8 cellular contexts compared by ENCODE assay signal in genomic region chr5:69166686-69167487, GRCh38. TPM values are rescaled to one million over a fixed set of nuclear protein-coding genes. Genes with fewer than 3 reads are reported as not detected.
DNase-seq lines count a peak whose midpoint lies in the region; ATAC-seq and TF ChIP-seq lines count a peak whose summit lies in the region.

TSS of gene CCNB1 (plus strand) at chr5:69167150. CDS start at chr5:69167263, 113 bp downstream.

- CTCF ChIA-PET in WTC11 (lab: Charles Lee): interaction anchor here (0.5 to 2.1 kb wide), 8 partner anchors 10 to 168 kb away, joined by 3 to 22 read pairs (median 4); partner anchors contain the start of gene SLC30A5

- POLR2A ChIA-PET in WTC11 (lab: Charles Lee): interaction anchor here (0.5 to 1.6 kb wide), 9 partner anchors 9 to 242 kb away, joined by 3 to 8 read pairs (median 5); partner anchors contain the start of genes CDK7, CENPH and SLC30A5

- H3K27me3 Mint-ChIP-seq in WTC11 (ENCODE audit: low read depth): no peaks in the 10 kb centered on the region
- peaks cover 4 to 9% (median 7%) of the 10 kb centered on the region in 3 donors for H3K27me3 Mint-ChIP-seq in immature natural killer cell (ENCODE audit: low read depth in 3 of 3)

- H3K36me3 Mint-ChIP-seq in WTC11 (peaks cover 44% of the 10 kb centered on the region), immature natural killer cell (peaks cover 0 to 7% (median 4%) of the 10 kb centered on the region in 3 donors)

- DNase-seq in AG09319 (ENCODE audit: extremely low read depth, low read depth): peak; percentile 86
- peak; percentile 97 for DNase-seq in NCI-H345 (lab: John Stamatoyannopoulos, UW)
- DNase-seq in WTC11 (ENCODE audit: low spot score): peak; percentile 99
- peak; percentile 65 to 99 (median 96) for DNase-seq in caudate nucleus (lab: John Stamatoyannopoulos, UW)
- DNase-seq in immature natural killer cell: peak; percentile 96 to 97 (median 96)
- DNase-seq in smooth muscle cell of the brain vasculature (ENCODE audit: low read depth, low spot score): peak; percentile 90

- H3K27ac ChIP-seq in caudate nucleus (ENCODE audit: low read depth, low read length): peak within 1 kb of the TSS; percentile 72

- H3K4me3 Mint-ChIP-seq in WTC11: peak within 1 kb of the TSS; percentile 94
- H3K4me3 Mint-ChIP-seq in immature natural killer cell: peak within 1 kb of the TSS; percentile 89 to 95 (median 93)

- TF ChIP-seq CTCF in AG09319 (IDR thresholded peaks at IDR 0.05; ENCODE audit: low read depth, low read length) (no peak; the same call in 1 of the 2 replicates), WTC11 (IDR thresholded peaks at IDR 0.05) (no peak)

- ATAC-seq in GM19025 (IDR thresholded peaks at IDR 0.05; ENCODE audit: low read depth, unreplicated experiment): peak; percentile 100
- ATAC-seq in HG03280 (IDR thresholded peaks at IDR 0.05; ENCODE audit: unreplicated experiment): peak; percentile 100
- peak; percentile 98 for ATAC-seq in WTC11

- H3K9me3 Mint-ChIP-seq in WTC11 (no peaks in the 10 kb centered on the region), immature natural killer cell (no peaks in the 10 kb centered on the region)

- peaks cover 30% of the 10 kb centered on the region for H3K4me1 Mint-ChIP-seq in WTC11
- peaks cover 26 to 28% of the 10 kb centered on the region in 2 donors for H3K4me1 Mint-ChIP-seq in immature natural killer cell

- H3K27ac Mint-ChIP-seq in WTC11 (peak within 1 kb of the TSS; percentile 94), immature natural killer cell (peak within 1 kb of the TSS; percentile 76 to 89 (median 80))

TF ChIP-seq in WTC11, 78 proteins besides CTCF, POLR2A, EP300 and RAD21 (continues in another document):
- TF ChIP-seq ZNF317 (CRISPR knock-in tag; IDR thresholded peaks at IDR 0.05; ENCODE audit: borderline replicate concordance, low read depth) (no peak; the same call in 1 of the 2 replicates), ATF3 (CRISPR knock-in tag; conservative IDR thresholded peaks at IDR 0.05) (no peak), ZNF281 (CRISPR knock-in tag; IDR thresholded peaks at IDR 0.05) (no peak; the same call in 1 of the 2 replicates), ZBTB43 (CRISPR knock-in tag; IDR thresholded peaks at IDR 0.05) (no peak), ERG (CRISPR knock-in tag; IDR thresholded peaks at IDR 0.05) (no peak), GABPB1 (CRISPR knock-in tag; IDR thresholded peaks at IDR 0.05) (peak; percentile 65; the same call in 1 of the 2 replicates), ZNF121 (CRISPR knock-in tag; IDR thresholded peaks at IDR 0.05) (no peak), MYBL2 (CRISPR knock-in tag; IDR thresholded peaks at IDR 0.05) (peak; percentile 100), TCF7 (CRISPR knock-in tag; IDR thresholded peaks at IDR 0.05; ENCODE audit: low read depth) (no peak), HMGXB4 (CRISPR knock-in tag; IDR thresholded peaks at IDR 0.05) (peak; percentile 63; the same call in 1 of the 2 replicates), ARID4B (CRISPR knock-in tag; IDR thresholded peaks at IDR 0.05; ENCODE audit: borderline replicate concordance) (peak; percentile 82; the same call in 1 of the 2 replicates), ETV6 (CRISPR knock-in tag; IDR thresholded peaks at IDR 0.05) (peak; percentile 64; the same call in 1 of the 2 replicates), GTF2I (CRISPR knock-in tag; conservative IDR thresholded peaks at IDR 0.05) (no peak)

RNA-seq across cellular contexts. Expression of gene CCNB1, which starts in this region (rescaled TPM):
- 277 to 312 TPM (median 282 TPM) in 3 replicates for total RNA-seq in WTC11 (2021)
- polyA plus RNA-seq in immature natural killer cell: 1 to 10 TPM; 2.0 to 4.9 (median 2.0) TPM

Comparison
In these comparisons a context has a peak if more than half of its experiments do, and no peak if none do; other contexts are left out.
1. Peak in every context shown above with its lines: DNase-seq, ATAC-seq and H3K27ac ChIP-seq.